1 cellular context compared by ENCODE assay signal in genomic region chr18:76457957-76458356, GRCh38.
TF ChIP-seq lines count a peak whose summit lies in the region.

No MANE protein-coding gene starts in this region.

TF ChIP-seq in IMR-90, 13 proteins besides CTCF, POLR2A, EP300 and RAD21:
- TF ChIP-seq, protein P1, sequence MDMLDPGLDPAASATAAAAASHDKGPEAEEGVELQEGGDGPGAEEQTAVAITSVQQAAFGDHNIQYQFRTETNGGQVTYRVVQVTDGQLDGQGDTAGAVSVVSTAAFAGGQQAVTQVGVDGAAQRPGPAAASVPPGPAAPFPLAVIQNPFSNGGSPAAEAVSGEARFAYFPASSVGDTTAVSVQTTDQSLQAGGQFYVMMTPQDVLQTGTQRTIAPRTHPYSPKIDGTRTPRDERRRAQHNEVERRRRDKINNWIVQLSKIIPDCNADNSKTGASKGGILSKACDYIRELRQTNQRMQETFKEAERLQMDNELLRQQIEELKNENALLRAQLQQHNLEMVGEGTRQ (IDR thresholded peaks at IDR 0.05; ENCODE audit: low read depth, low read length), result no peak
- no peak for TF ChIP-seq RFX5 (IDR thresholded peaks at IDR 0.05; ENCODE audit: low read depth, low read length)
- TF ChIP-seq FOS (IDR thresholded peaks at IDR 0.05; ENCODE audit: low read depth, low read length), result no peak
- TF ChIP-seq NFE2L2 (IDR thresholded peaks at IDR 0.05; ENCODE audit: low read depth, low read length), result no peak
- TF ChIP-seq ELK1 (IDR thresholded peaks at IDR 0.05; ENCODE audit: borderline replicate concordance, low read depth, low read length), result no peak
- no peak for TF ChIP-seq MXI1 (IDR thresholded peaks at IDR 0.05; ENCODE audit: borderline replicate concordance, low read depth, low read length)
- no peak for TF ChIP-seq CEBPB (IDR thresholded peaks at IDR 0.05; ENCODE audit: low read depth, low read length)
- no peak for TF ChIP-seq MAZ (IDR thresholded peaks at IDR 0.05; ENCODE audit: borderline replicate concordance, low read depth, low read length)
- no peak for TF ChIP-seq SMC3 (IDR thresholded peaks at IDR 0.05; ENCODE audit: low read depth, low read length)
- no peak for TF ChIP-seq MAFK (IDR thresholded peaks at IDR 0.05; ENCODE audit: low read depth, low read length)
- no peak for TF ChIP-seq RCOR1 (IDR thresholded peaks at IDR 0.05; ENCODE audit: insufficient replicate concordance, low read length)
- TF ChIP-seq CHD1 (IDR thresholded peaks at IDR 0.05; ENCODE audit: low read depth, low read length), result no peak
- TF ChIP-seq BHLHE40 (IDR thresholded peaks at IDR 0.05; ENCODE audit: low read depth, low read length), result no peak
